2 cellular contexts compared by ENCODE assay signal in the genomic region with DNA sequence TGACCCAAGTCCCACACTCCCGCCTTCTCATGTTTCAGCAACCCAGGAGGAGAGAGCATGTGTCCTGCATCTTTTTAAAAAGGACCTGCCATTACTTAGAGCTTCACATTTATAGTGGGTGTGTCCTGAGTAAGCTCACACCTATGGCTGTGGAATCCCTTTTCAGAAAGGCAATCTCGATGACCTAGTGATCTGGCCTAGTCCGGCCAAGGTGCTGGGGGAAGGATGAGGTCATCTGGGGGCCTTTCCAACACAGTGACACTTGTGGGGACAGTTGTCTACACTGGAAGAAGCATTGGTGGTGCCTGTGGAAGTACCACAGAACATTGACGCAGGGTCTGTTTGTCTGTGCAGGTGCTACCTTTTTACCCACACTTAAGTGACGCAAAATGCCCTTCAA.
TF ChIP-seq lines count a peak whose summit lies in the region.

No MANE protein-coding gene starts in this region.

TF ChIP-seq in GM23338, 12 proteins besides CTCF, POLR2A, EP300 and RAD21:
- TF ChIP-seq STAT1 (IDR thresholded peaks at IDR 0.05; ENCODE audit: unreplicated experiment) = no peak
- TF ChIP-seq ZNF114 (CRISPR knock-in tag; IDR thresholded peaks at IDR 0.05) = no peak
- TF ChIP-seq, protein P1, sequence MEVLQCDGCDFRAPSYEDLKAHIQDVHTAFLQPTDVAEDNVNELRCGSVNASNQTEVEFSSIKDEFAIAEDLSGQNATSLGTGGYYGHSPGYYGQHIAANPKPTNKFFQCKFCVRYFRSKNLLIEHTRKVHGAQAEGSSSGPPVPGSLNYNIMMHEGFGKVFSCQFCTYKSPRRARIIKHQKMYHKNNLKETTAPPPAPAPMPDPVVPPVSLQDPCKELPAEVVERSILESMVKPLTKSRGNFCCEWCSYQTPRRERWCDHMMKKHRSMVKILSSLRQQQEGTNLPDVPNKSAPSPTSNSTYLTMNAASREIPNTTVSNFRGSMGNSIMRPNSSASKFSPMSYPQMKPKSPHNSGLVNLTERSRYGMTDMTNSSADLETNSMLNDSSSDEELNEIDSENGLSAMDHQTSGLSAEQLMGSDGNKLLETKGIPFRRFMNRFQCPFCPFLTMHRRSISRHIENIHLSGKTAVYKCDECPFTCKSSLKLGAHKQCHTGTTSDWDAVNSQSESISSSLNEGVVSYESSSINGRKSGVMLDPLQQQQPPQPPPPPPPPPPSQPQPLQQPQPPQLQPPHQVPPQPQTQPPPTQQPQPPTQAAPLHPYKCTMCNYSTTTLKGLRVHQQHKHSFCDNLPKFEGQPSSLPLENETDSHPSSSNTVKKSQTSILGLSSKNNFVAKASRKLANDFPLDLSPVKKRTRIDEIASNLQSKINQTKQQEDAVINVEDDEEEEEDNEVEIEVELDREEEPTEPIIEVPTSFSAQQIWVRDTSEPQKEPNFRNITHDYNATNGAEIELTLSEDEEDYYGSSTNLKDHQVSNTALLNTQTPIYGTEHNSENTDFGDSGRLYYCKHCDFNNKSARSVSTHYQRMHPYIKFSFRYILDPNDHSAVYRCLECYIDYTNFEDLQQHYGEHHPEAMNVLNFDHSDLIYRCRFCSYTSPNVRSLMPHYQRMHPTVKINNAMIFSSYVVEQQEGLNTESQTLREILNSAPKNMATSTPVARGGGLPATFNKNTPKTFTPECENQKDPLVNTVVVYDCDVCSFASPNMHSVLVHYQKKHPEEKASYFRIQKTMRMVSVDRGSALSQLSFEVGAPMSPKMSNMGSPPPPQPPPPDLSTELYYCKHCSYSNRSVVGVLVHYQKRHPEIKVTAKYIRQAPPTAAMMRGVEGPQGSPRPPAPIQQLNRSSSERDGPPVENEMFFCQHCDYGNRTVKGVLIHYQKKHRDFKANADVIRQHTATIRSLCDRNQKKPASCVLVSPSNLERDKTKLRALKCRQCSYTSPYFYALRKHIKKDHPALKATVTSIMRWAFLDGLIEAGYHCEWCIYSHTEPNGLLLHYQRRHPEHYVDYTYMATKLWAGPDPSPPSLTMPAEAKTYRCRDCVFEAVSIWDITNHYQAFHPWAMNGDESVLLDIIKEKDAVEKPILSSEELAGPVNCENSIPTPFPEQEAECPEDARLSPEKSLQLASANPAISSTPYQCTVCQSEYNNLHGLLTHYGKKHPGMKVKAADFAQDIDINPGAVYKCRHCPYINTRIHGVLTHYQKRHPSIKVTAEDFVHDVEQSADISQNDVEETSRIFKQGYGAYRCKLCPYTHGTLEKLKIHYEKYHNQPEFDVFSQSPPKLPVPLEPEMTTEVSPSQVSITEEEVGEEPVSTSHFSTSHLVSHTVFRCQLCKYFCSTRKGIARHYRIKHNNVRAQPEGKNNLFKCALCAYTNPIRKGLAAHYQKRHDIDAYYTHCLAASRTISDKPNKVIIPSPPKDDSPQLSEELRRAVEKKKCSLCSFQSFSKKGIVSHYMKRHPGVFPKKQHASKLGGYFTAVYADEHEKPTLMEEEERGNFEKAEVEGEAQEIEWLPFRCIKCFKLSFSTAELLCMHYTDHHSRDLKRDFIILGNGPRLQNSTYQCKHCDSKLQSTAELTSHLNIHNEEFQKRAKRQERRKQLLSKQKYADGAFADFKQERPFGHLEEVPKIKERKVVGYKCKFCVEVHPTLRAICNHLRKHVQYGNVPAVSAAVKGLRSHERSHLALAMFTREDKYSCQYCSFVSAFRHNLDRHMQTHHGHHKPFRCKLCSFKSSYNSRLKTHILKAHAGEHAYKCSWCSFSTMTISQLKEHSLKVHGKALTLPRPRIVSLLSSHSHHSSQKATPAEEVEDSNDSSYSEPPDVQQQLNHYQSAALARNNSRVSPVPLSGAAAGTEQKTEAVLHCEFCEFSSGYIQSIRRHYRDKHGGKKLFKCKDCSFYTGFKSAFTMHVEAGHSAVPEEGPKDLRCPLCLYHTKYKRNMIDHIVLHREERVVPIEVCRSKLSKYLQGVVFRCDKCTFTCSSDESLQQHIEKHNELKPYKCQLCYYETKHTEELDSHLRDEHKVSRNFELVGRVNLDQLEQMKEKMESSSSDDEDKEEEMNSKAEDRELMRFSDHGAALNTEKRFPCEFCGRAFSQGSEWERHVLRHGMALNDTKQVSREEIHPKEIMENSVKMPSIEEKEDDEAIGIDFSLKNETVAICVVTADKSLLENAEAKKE (CRISPR knock-in tag; IDR thresholded peaks at IDR 0.05) = no peak
- no peak for TF ChIP-seq POLR2AphosphoS5 (IDR thresholded peaks at IDR 0.05; ENCODE audit: low read depth)

TF ChIP-seq in WTC11, 78 proteins besides CTCF, POLR2A, EP300 and RAD21:
- TF ChIP-seq, protein P2, sequence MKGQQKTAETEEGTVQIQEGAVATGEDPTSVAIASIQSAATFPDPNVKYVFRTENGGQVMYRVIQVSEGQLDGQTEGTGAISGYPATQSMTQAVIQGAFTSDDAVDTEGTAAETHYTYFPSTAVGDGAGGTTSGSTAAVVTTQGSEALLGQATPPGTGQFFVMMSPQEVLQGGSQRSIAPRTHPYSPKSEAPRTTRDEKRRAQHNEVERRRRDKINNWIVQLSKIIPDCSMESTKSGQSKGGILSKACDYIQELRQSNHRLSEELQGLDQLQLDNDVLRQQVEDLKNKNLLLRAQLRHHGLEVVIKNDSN (CRISPR knock-in tag; IDR thresholded peaks at IDR 0.05) = no peak
- TF ChIP-seq, protein P3, sequence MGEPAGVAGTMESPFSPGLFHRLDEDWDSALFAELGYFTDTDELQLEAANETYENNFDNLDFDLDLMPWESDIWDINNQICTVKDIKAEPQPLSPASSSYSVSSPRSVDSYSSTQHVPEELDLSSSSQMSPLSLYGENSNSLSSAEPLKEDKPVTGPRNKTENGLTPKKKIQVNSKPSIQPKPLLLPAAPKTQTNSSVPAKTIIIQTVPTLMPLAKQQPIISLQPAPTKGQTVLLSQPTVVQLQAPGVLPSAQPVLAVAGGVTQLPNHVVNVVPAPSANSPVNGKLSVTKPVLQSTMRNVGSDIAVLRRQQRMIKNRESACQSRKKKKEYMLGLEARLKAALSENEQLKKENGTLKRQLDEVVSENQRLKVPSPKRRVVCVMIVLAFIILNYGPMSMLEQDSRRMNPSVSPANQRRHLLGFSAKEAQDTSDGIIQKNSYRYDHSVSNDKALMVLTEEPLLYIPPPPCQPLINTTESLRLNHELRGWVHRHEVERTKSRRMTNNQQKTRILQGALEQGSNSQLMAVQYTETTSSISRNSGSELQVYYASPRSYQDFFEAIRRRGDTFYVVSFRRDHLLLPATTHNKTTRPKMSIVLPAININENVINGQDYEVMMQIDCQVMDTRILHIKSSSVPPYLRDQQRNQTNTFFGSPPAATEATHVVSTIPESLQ (CRISPR knock-in tag; IDR thresholded peaks at IDR 0.05) = no peak
- TF ChIP-seq SP1 (CRISPR knock-in tag; conservative IDR thresholded peaks at IDR 0.05) (no peak), SOX15 (CRISPR knock-in tag; IDR thresholded peaks at IDR 0.05) (no peak), ZNF317 (CRISPR knock-in tag; IDR thresholded peaks at IDR 0.05; ENCODE audit: borderline replicate concordance, low read depth) (no peak), SMAD4 (CRISPR knock-in tag; IDR thresholded peaks at IDR 0.05) (no peak)
- TF ChIP-seq, protein P4, sequence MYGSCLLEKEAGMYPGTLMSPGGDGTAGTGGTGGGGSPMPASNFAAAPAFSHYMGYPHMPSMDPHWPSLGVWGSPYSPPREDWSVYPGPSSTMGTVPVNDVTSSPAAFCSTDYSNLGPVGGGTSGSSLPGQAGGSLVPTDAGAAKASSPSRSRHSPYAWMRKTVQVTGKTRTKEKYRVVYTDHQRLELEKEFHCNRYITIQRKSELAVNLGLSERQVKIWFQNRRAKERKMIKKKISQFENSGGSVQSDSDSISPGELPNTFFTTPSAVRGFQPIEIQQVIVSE (CRISPR knock-in tag; IDR thresholded peaks at IDR 0.05; ENCODE audit: borderline replicate concordance) = no peak
- TF ChIP-seq, protein P5, sequence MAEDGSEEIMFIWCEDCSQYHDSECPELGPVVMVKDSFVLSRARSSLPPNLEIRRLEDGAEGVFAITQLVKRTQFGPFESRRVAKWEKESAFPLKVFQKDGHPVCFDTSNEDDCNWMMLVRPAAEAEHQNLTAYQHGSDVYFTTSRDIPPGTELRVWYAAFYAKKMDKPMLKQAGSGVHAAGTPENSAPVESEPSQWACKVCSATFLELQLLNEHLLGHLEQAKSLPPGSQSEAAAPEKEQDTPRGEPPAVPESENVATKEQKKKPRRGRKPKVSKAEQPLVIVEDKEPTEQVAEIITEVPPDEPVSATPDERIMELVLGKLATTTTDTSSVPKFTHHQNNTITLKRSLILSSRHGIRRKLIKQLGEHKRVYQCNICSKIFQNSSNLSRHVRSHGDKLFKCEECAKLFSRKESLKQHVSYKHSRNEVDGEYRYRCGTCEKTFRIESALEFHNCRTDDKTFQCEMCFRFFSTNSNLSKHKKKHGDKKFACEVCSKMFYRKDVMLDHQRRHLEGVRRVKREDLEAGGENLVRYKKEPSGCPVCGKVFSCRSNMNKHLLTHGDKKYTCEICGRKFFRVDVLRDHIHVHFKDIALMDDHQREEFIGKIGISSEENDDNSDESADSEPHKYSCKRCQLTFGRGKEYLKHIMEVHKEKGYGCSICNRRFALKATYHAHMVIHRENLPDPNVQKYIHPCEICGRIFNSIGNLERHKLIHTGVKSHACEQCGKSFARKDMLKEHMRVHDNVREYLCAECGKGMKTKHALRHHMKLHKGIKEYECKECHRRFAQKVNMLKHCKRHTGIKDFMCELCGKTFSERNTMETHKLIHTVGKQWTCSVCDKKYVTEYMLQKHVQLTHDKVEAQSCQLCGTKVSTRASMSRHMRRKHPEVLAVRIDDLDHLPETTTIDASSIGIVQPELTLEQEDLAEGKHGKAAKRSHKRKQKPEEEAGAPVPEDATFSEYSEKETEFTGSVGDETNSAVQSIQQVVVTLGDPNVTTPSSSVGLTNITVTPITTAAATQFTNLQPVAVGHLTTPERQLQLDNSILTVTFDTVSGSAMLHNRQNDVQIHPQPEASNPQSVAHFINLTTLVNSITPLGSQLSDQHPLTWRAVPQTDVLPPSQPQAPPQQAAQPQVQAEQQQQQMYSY (CRISPR knock-in tag; IDR thresholded peaks at IDR 0.05) = no peak
- TF ChIP-seq, protein P6, sequence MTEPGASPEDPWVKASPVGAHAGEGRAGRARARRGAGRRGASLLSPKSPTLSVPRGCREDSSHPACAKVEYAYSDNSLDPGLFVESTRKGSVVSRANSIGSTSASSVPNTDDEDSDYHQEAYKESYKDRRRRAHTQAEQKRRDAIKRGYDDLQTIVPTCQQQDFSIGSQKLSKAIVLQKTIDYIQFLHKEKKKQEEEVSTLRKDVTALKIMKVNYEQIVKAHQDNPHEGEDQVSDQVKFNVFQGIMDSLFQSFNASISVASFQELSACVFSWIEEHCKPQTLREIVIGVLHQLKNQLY (CRISPR knock-in tag; IDR thresholded peaks at IDR 0.05) = no peak
- TF ChIP-seq, protein P7, sequence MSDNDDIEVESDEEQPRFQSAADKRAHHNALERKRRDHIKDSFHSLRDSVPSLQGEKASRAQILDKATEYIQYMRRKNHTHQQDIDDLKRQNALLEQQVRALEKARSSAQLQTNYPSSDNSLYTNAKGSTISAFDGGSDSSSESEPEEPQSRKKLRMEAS (CRISPR knock-in tag; IDR thresholded peaks at IDR 0.05) = no peak
